7 cellular contexts compared by ENCODE assay signal in the genomic region with DNA sequence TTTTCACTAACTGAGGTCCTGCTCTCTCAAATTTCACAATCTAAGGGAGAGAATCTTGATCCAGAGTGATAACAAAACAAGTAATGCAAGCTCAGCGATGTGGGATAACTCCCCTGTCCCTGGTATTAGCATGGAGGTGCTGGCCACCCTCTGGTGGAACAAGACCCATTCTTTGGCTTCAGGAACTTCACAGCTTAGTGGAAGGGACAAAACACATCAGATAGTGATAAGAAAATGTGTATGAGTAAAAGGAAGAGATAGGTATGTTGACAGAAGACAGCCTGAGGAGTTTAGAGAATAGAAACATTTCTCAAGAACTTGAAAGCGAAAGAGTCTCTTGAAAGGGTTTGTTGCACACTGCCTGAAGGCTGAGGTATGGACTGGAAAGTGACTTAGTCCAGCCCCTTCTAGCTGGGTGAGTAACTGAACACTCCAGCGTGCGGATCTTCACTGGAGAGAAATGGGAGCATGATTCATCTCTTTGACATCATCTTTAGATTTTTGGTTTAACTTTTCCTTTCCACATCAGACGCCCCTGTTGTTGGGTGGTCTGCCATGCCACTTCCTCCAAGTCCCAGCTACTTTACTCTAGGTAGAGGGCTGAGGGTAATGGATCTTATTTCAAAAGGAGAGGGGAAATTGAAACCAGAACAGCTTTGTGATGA. TPM values are rescaled to one million over a fixed set of nuclear protein-coding genes. Genes with fewer than 3 reads are reported as not detected.
DNase-seq lines count a peak whose midpoint lies in the region; ATAC-seq lines count a peak whose summit lies in the region.

No MANE protein-coding gene starts in this region.

- DNase-seq in activated CD8-positive, alpha-beta T cell treated with anti-CD3 and anti-CD28 coated beads, Interleukin-2, amount 10 ng/mL, durations not matched to agents 7 days and 5 days = no peak
- DNase-seq in renal cortical epithelial cell (ENCODE audit: low read depth) (peak; percentile 69), NCI-H128 (lab: John Stamatoyannopoulos, UW; ENCODE audit: unreplicated experiment) (no peak), HT-29 (ENCODE audit: low spot score) (no peak), Kasumi-1 (lab: John Stamatoyannopoulos, UW) (no peak)

- no peak overlapping the region for H3K4me3 Mint-ChIP-seq in activated CD8-positive, alpha-beta T cell treated with anti-CD3 and anti-CD28 coated beads, Interleukin-2, amount 10 ng/mL, durations not matched to agents 7 days and 5 days

- POLR2A ChIA-PET in activated CD8-positive, alpha-beta T cell treated with anti-CD3 and anti-CD28 coated beads, Interleukin-2, amount 10 ng/mL, durations not matched to agents 7 days and 5 days (lab: Charles Lee) = interaction anchor here (1.2 kb wide), 1 partner anchor 25 kb away, joined by 3 read pairs; no protein-coding TSS in a partner anchor

- CTCF ChIA-PET in activated CD8-positive, alpha-beta T cell treated with anti-CD3 and anti-CD28 coated beads, Interleukin-2, amount 10 ng/mL, durations not matched to agents 7 days and 5 days (lab: Charles Lee) = interaction anchor here (1.3 kb wide), 1 partner anchor 25 kb away, joined by 6 read pairs; no protein-coding TSS in a partner anchor

- no peaks in the 10 kb centered on the region for H3K36me3 Mint-ChIP-seq in activated CD8-positive, alpha-beta T cell treated with anti-CD3 and anti-CD28 coated beads, Interleukin-2, amount 10 ng/mL, durations not matched to agents 7 days and 5 days (ENCODE audit: low read depth)

- H3K9me3 Mint-ChIP-seq in activated CD8-positive, alpha-beta T cell treated with anti-CD3 and anti-CD28 coated beads, Interleukin-2, amount 10 ng/mL, durations not matched to agents 7 days and 5 days (ENCODE audit: insufficient read depth) = no peaks in the 10 kb centered on the region

- H3K4me1 Mint-ChIP-seq in activated CD8-positive, alpha-beta T cell treated with anti-CD3 and anti-CD28 coated beads, Interleukin-2, amount 10 ng/mL, durations not matched to agents 7 days and 5 days (ENCODE audit: low read depth) = peaks cover 22% of the 10 kb centered on the region

- ATAC-seq in GM18909 (IDR thresholded peaks at IDR 0.05; ENCODE audit: poor library complexity, unreplicated experiment) = peak; percentile 82
- peak; percentile 84 for ATAC-seq in HG02884 (IDR thresholded peaks at IDR 0.05; ENCODE audit: unreplicated experiment)
- peak; percentile 65 for ATAC-seq in activated CD8-positive, alpha-beta T cell treated with anti-CD3 and anti-CD28 coated beads, Interleukin-2, amount 10 ng/mL, durations not matched to agents 7 days and 5 days

- peak overlapping the region; percentile 29 for H3K27ac Mint-ChIP-seq in activated CD8-positive, alpha-beta T cell treated with anti-CD3 and anti-CD28 coated beads, Interleukin-2, amount 10 ng/mL, durations not matched to agents 7 days and 5 days

- peaks cover 4% of the 10 kb centered on the region for H3K27me3 Mint-ChIP-seq in activated CD8-positive, alpha-beta T cell treated with anti-CD3 and anti-CD28 coated beads, Interleukin-2, amount 10 ng/mL, durations not matched to agents 7 days and 5 days (ENCODE audit: low read depth)

RNA-seq across cellular contexts. Expression of a gene that starts 25.4 kb away (rescaled TPM):
- total RNA-seq in activated CD8-positive, alpha-beta T cell treated with anti-CD3 and anti-CD28 coated beads, Interleukin-2, amount 10 ng/mL, durations not matched to agents 7 days and 5 days = 1 to 10 TPM; 2.5 to 2.6 TPM
- total RNA-seq in renal cortical epithelial cell = 11.6 and 20.7 TPM in 2 replicates
- 3.0 and 3.2 TPM in 2 replicates for total RNA-seq in HT-29 (2014; rRNA removed; shearing (Covaris generic))
